In the genomic region with DNA sequence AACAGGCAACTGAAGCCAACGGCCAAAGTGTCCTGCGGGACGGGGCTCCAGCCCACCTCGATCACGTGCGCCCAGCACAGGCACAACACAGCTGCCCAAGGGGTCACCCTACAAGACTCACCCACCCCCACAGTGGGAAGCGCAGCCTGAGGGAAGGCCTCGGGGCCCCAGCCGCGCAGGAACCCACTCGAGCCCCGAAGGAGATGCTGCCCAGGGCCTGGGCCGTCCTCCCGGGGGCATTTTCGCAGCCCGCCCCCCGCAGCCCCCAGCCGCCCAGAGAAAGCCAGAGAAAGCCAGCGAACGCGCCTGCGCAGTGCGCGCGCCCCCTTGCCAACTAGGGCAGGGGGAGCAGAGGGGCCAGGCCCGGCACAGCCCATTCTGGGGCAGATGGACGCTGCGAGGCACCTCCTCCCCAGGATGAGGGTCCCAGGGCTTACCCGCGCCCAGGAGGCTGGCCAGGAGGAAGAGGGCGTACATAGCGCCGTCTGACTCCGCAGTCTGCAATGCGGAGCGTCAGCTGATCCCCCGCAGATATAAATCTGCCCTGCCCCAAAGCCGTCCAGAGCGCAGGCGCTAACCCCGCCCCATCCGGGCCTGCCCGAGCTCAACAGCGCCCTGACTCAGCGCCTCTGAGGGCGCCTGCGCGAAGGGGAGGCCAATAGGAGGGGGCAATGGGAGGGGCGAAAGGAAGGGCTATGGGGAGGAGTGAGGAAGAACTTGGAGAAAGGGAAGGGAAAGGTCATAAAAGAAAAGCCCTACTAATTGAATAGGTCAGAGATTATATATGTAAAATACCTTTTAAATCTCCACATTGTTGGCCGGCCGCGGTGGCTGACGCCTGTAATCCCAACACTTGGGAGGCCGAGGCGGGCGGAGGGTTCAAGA, we compare ENCODE assay signal across 8 cellular contexts. TPM values are rescaled to one million over a fixed set of nuclear protein-coding genes. Genes with fewer than 3 reads are reported as not detected.
A peak's percentile ranks its signal among the peaks of the same experiment; 100 is the strongest.
DNase-seq lines count a peak whose midpoint lies in the region; ATAC-seq and TF ChIP-seq lines count a peak whose summit lies in the region.

TSS of gene PSAP (minus strand) at position 507 of the 885 bp plus-strand sequence. CDS start at position 477, 30 bp downstream.

- ATAC-seq in HG02885 (IDR thresholded peaks at IDR 0.05; ENCODE audit: poor library complexity, unreplicated experiment) (peak; percentile 95), T-helper 17 cell (peak; percentile 95), left cardiac atrium (peak; percentile 98 to 99), upper lobe of right lung (peak; percentile 98)

- H3K27me3 ChIP-seq in upper lobe of right lung = no peaks in the 10 kb centered on the region

- peak within 1 kb of the TSS; percentile 97 for H3K4me3 Mint-ChIP-seq in T-helper 17 cell

- H3K27ac ChIP-seq in upper lobe of right lung = peak within 1 kb of the TSS; percentile 95

- H3K9me3 ChIP-seq in T-helper 17 cell (ENCODE audit: control insufficient read depth, low read length, poor library complexity, severe bottlenecking) (no peaks in the 10 kb centered on the region), upper lobe of right lung (no peaks in the 10 kb centered on the region)

- H3K27ac Mint-ChIP-seq in T-helper 17 cell = peak within 1 kb of the TSS; percentile 90

- no peaks in the 10 kb centered on the region for H3K36me3 ChIP-seq in upper lobe of right lung

- peak; percentile 4 for TF ChIP-seq CTCF in GM13977 (IDR thresholded peaks at IDR 0.05; ENCODE audit: extremely low read depth, insufficient read depth, missing control alignments)
- no peak for TF ChIP-seq CTCF in upper lobe of right lung (IDR thresholded peaks at IDR 0.05)

- peak; percentile 98 for DNase-seq in GM13977 (ENCODE audit: low spot score)
- peak; percentile 80 for DNase-seq in NCI-H1694 treated with DMSO at 0.1 percent for 48 hours (lab: John Stamatoyannopoulos, UW)
- peak; percentile 97 to 99 (median 98) for DNase-seq in T-helper 17 cell
- DNase-seq in amygdala (lab: John Stamatoyannopoulos, UW) = peak; percentile 73 to 98 (median 94)
- DNase-seq in left cardiac atrium = peak; percentile 100
- peak; percentile 100 for DNase-seq in posterior vena cava (ENCODE audit: low spot score)
- peak; percentile 100 for DNase-seq in upper lobe of right lung

- no peaks in the 10 kb centered on the region for H3K36me3 Mint-ChIP-seq in T-helper 17 cell (ENCODE audit: low read depth)

- H3K27me3 Mint-ChIP-seq in T-helper 17 cell = no peaks in the 10 kb centered on the region

- peaks cover 31% of the 10 kb centered on the region for H3K4me1 ChIP-seq in upper lobe of right lung

- H3K4me3 ChIP-seq in upper lobe of right lung = peak within 1 kb of the TSS; percentile 100

- in situ Hi-C loops in GM13977 (cut with MboI; ENCODE audit: low pct_unique_long_range_greater_than_20kb, low sequenced_read_pairs, unreplicated experiment) = no loop called here

- H3K4me1 Mint-ChIP-seq in T-helper 17 cell = peaks cover 34% of the 10 kb centered on the region

- intact Hi-C loops in left cardiac atrium (cut with DNase I) = no loop called here
- intact Hi-C loops in posterior vena cava (cut with DNase I) = no loop called here
- intact Hi-C loops in upper lobe of right lung (cut with DNase I) = no loop called here

RNA-seq across cellular contexts. Expression of gene PSAP, which starts in this region (rescaled TPM):
- 100 to 1,000 TPM; 225 to 235 TPM for total RNA-seq in T-helper 17 cell
- 1,000 to 10,000 TPM; 1,413 to 1,441 TPM for total RNA-seq in left cardiac atrium
- total RNA-seq in posterior vena cava = 1,000 to 10,000 TPM in 1 of 2 donors, 100 to 1,000 TPM in 1; 787 to 1,159 TPM
- total RNA-seq in upper lobe of right lung = 1,464 TPM

Comparison
In these comparisons a context has a peak if more than half of its experiments do, and no peak if none do; other contexts are left out.
1. Peak in every context shown above with its lines: DNase-seq, ATAC-seq, H3K4me3 ChIP-seq and H3K27ac ChIP-seq.